ENCODE assay signal across 1 cellular context in genomic region chr11:61567286-61568061, GRCh38.
TF ChIP-seq lines count a peak whose summit lies in the region.

No MANE protein-coding gene starts in this region.

TF ChIP-seq in WTC11, 78 proteins besides CTCF, POLR2A, EP300 and RAD21 (continued from another document):
- TF ChIP-seq E2F5 (CRISPR knock-in tag; IDR thresholded peaks at IDR 0.05) = peak; percentile 97
- TF ChIP-seq ZNF671 (CRISPR knock-in tag; IDR thresholded peaks at IDR 0.05) = 0 out of 2 replicates have a peak, but pooled peaks have one; percentile 59
- TF ChIP-seq, protein P1, sequence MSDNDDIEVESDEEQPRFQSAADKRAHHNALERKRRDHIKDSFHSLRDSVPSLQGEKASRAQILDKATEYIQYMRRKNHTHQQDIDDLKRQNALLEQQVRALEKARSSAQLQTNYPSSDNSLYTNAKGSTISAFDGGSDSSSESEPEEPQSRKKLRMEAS (CRISPR knock-in tag; IDR thresholded peaks at IDR 0.05) = peak; percentile 99
- TF ChIP-seq ELF4 (CRISPR knock-in tag; IDR thresholded peaks at IDR 0.05; ENCODE audit: low read depth) = peak; percentile 99
- peak; percentile 98 for TF ChIP-seq CREM (CRISPR knock-in tag; IDR thresholded peaks at IDR 0.05)
- TF ChIP-seq OVOL2 (CRISPR knock-in tag; IDR thresholded peaks at IDR 0.05; ENCODE audit: borderline replicate concordance) = no peak
- TF ChIP-seq ATF2 (CRISPR knock-in tag; IDR thresholded peaks at IDR 0.05; ENCODE audit: borderline replicate concordance, low read depth) = peak; percentile 97
- TF ChIP-seq NFYB (CRISPR knock-in tag; conservative IDR thresholded peaks at IDR 0.05; ENCODE audit: low read depth) = peak; percentile 81
- peak; percentile 99 for TF ChIP-seq ESRRA (CRISPR knock-in tag; IDR thresholded peaks at IDR 0.05; ENCODE audit: borderline replicate concordance)
- TF ChIP-seq, protein P2, sequence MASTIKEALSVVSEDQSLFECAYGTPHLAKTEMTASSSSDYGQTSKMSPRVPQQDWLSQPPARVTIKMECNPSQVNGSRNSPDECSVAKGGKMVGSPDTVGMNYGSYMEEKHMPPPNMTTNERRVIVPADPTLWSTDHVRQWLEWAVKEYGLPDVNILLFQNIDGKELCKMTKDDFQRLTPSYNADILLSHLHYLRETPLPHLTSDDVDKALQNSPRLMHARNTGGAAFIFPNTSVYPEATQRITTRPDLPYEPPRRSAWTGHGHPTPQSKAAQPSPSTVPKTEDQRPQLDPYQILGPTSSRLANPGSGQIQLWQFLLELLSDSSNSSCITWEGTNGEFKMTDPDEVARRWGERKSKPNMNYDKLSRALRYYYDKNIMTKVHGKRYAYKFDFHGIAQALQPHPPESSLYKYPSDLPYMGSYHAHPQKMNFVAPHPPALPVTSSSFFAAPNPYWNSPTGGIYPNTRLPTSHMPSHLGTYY (CRISPR knock-in tag; IDR thresholded peaks at IDR 0.05) = 0 out of 2 replicates have a peak, but pooled peaks have one; percentile 51
- peak; percentile 67; the same call in 1 of the 2 replicates for TF ChIP-seq ZNF263 (CRISPR knock-in tag; IDR thresholded peaks at IDR 0.05; ENCODE audit: low read depth)
- TF ChIP-seq NFATC4 (CRISPR knock-in tag; IDR thresholded peaks at IDR 0.05) = no peak
- TF ChIP-seq TP53 (CRISPR knock-in tag; IDR thresholded peaks at IDR 0.05) = peak; percentile 100
- no peak for TF ChIP-seq GTF2I (CRISPR knock-in tag; conservative IDR thresholded peaks at IDR 0.05)
- peak; percentile 99 for TF ChIP-seq MYBL2 (CRISPR knock-in tag; IDR thresholded peaks at IDR 0.05)
- peak; percentile 88 for TF ChIP-seq ZNF317 (CRISPR knock-in tag; IDR thresholded peaks at IDR 0.05; ENCODE audit: borderline replicate concordance, low read depth)
- TF ChIP-seq ZNF219 (CRISPR knock-in tag; IDR thresholded peaks at IDR 0.05; ENCODE audit: borderline replicate concordance) = peak; percentile 99
- TF ChIP-seq GRHL2 (CRISPR knock-in tag; IDR thresholded peaks at IDR 0.05; ENCODE audit: insufficient replicate concordance, severe bottlenecking) = no peak
- peak; percentile 100 for TF ChIP-seq JUN (CRISPR knock-in tag; IDR thresholded peaks at IDR 0.05)
- peak; percentile 84; the same call in 1 of the 2 replicates for TF ChIP-seq MXD4 (CRISPR knock-in tag; IDR thresholded peaks at IDR 0.05; ENCODE audit: borderline replicate concordance)
- TF ChIP-seq USF2 (CRISPR knock-in tag; IDR thresholded peaks at IDR 0.05) = peak; percentile 81
- peak; percentile 95 for TF ChIP-seq GABPB1 (CRISPR knock-in tag; IDR thresholded peaks at IDR 0.05)
- peak; percentile 99 for TF ChIP-seq ZNF138 (CRISPR knock-in tag; conservative IDR thresholded peaks at IDR 0.05)
- peak; percentile 99 for TF ChIP-seq SMAD4 (CRISPR knock-in tag; IDR thresholded peaks at IDR 0.05)
- TF ChIP-seq, protein P3, sequence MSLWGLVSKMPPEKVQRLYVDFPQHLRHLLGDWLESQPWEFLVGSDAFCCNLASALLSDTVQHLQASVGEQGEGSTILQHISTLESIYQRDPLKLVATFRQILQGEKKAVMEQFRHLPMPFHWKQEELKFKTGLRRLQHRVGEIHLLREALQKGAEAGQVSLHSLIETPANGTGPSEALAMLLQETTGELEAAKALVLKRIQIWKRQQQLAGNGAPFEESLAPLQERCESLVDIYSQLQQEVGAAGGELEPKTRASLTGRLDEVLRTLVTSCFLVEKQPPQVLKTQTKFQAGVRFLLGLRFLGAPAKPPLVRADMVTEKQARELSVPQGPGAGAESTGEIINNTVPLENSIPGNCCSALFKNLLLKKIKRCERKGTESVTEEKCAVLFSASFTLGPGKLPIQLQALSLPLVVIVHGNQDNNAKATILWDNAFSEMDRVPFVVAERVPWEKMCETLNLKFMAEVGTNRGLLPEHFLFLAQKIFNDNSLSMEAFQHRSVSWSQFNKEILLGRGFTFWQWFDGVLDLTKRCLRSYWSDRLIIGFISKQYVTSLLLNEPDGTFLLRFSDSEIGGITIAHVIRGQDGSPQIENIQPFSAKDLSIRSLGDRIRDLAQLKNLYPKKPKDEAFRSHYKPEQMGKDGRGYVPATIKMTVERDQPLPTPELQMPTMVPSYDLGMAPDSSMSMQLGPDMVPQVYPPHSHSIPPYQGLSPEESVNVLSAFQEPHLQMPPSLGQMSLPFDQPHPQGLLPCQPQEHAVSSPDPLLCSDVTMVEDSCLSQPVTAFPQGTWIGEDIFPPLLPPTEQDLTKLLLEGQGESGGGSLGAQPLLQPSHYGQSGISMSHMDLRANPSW (CRISPR knock-in tag; conservative IDR thresholded peaks at IDR 0.05; ENCODE audit: low read depth) = peak; percentile 98
- TF ChIP-seq, protein P4, sequence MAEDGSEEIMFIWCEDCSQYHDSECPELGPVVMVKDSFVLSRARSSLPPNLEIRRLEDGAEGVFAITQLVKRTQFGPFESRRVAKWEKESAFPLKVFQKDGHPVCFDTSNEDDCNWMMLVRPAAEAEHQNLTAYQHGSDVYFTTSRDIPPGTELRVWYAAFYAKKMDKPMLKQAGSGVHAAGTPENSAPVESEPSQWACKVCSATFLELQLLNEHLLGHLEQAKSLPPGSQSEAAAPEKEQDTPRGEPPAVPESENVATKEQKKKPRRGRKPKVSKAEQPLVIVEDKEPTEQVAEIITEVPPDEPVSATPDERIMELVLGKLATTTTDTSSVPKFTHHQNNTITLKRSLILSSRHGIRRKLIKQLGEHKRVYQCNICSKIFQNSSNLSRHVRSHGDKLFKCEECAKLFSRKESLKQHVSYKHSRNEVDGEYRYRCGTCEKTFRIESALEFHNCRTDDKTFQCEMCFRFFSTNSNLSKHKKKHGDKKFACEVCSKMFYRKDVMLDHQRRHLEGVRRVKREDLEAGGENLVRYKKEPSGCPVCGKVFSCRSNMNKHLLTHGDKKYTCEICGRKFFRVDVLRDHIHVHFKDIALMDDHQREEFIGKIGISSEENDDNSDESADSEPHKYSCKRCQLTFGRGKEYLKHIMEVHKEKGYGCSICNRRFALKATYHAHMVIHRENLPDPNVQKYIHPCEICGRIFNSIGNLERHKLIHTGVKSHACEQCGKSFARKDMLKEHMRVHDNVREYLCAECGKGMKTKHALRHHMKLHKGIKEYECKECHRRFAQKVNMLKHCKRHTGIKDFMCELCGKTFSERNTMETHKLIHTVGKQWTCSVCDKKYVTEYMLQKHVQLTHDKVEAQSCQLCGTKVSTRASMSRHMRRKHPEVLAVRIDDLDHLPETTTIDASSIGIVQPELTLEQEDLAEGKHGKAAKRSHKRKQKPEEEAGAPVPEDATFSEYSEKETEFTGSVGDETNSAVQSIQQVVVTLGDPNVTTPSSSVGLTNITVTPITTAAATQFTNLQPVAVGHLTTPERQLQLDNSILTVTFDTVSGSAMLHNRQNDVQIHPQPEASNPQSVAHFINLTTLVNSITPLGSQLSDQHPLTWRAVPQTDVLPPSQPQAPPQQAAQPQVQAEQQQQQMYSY (CRISPR knock-in tag; IDR thresholded peaks at IDR 0.05) = peak; percentile 84
- TF ChIP-seq, protein P5, sequence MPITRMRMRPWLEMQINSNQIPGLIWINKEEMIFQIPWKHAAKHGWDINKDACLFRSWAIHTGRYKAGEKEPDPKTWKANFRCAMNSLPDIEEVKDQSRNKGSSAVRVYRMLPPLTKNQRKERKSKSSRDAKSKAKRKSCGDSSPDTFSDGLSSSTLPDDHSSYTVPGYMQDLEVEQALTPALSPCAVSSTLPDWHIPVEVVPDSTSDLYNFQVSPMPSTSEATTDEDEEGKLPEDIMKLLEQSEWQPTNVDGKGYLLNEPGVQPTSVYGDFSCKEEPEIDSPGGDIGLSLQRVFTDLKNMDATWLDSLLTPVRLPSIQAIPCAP (CRISPR knock-in tag; IDR thresholded peaks at IDR 0.05) = peak; percentile 100
- no peak for TF ChIP-seq HMGA2 (CRISPR knock-in tag; IDR thresholded peaks at IDR 0.05)
- no peak for TF ChIP-seq ZNF532 (CRISPR knock-in tag; IDR thresholded peaks at IDR 0.05; ENCODE audit: borderline replicate concordance)
- TF ChIP-seq TEAD1 (CRISPR knock-in tag; IDR thresholded peaks at IDR 0.05) = peak; percentile 100
- TF ChIP-seq FOXK1 (CRISPR knock-in tag; IDR thresholded peaks at IDR 0.05) = peak; percentile 99
- TF ChIP-seq E2F4 (CRISPR knock-in tag; IDR thresholded peaks at IDR 0.05; ENCODE audit: borderline replicate concordance, low read depth) = peak; percentile 98
- TF ChIP-seq ZNF416 (CRISPR knock-in tag; IDR thresholded peaks at IDR 0.05) = peak; percentile 84; the same call in 1 of the 2 replicates
- peak; percentile 96 for TF ChIP-seq USF1 (CRISPR knock-in tag; IDR thresholded peaks at IDR 0.05)
